Comparison of ENCODE assay signal across 1 cellular context in genomic region chr21:42526379-42526727, GRCh38.
A peak's percentile ranks its signal among the peaks of the same experiment; 100 is the strongest.
TF ChIP-seq lines count a peak whose summit lies in the region.

No MANE protein-coding gene starts in this region.

TF ChIP-seq in HepG2, 621 proteins besides CTCF, POLR2A, EP300 and RAD21 (continued from another document and continues in another):
- TF ChIP-seq ZNF503 (CRISPR knock-in tag; IDR thresholded peaks at IDR 0.05) (no peak), TCF7 (IDR thresholded peaks at IDR 0.05; ENCODE audit: low read depth) (no peak), ZNF367 (CRISPR knock-in tag; IDR thresholded peaks at IDR 0.05; ENCODE audit: borderline replicate concordance) (no peak), ZSCAN25 (CRISPR knock-in tag; IDR thresholded peaks at IDR 0.05) (no peak), ZFP1 (CRISPR knock-in tag; IDR thresholded peaks at IDR 0.05) (no peak), TBL1XR1 (IDR thresholded peaks at IDR 0.05; ENCODE audit: borderline replicate concordance, low read length, partially characterized antibody) (no peak), ZNF878 (CRISPR knock-in tag; IDR thresholded peaks at IDR 0.05) (no peak), ZNF737 (CRISPR knock-in tag; IDR thresholded peaks at IDR 0.05; ENCODE audit: borderline replicate concordance) (no peak), ZBTB44 (CRISPR knock-in tag; IDR thresholded peaks at IDR 0.05) (no peak), ZNF501 (CRISPR knock-in tag; IDR thresholded peaks at IDR 0.05) (0 out of 2 replicates have a peak, but pooled peaks have one; percentile 20), GTF2F1 (IDR thresholded peaks at IDR 0.05; ENCODE audit: low read length) (no peak), SAP130 (CRISPR knock-in tag; IDR thresholded peaks at IDR 0.05; ENCODE audit: low read depth) (no peak), CERS6 (CRISPR knock-in tag; IDR thresholded peaks at IDR 0.05) (no peak), ZBTB25 (CRISPR knock-in tag; IDR thresholded peaks at IDR 0.05) (no peak), AKAP8 (CRISPR knock-in tag; IDR thresholded peaks at IDR 0.05) (no peak), HDAC6 (IDR thresholded peaks at IDR 0.05; ENCODE audit: low read depth, low read length) (no peak), ZNF354B (CRISPR knock-in tag; IDR thresholded peaks at IDR 0.05) (no peak), NR3C1 (CRISPR knock-in tag; IDR thresholded peaks at IDR 0.05) (no peak), HNF4A (CRISPR knock-in tag; IDR thresholded peaks at IDR 0.05) (peak; percentile 86), UBTF (CRISPR knock-in tag; IDR thresholded peaks at IDR 0.05) (peak; percentile 58), FOXJ3 (CRISPR knock-in tag; IDR thresholded peaks at IDR 0.05; ENCODE audit: borderline replicate concordance) (no peak), ZSCAN31 (CRISPR knock-in tag; IDR thresholded peaks at IDR 0.05; ENCODE audit: low read depth) (no peak), MED1 (CRISPR knock-in tag; IDR thresholded peaks at IDR 0.05) (0 out of 2 replicates have a peak, but pooled peaks have one; percentile 23), ZNF207 (IDR thresholded peaks at IDR 0.05; ENCODE audit: borderline replicate concordance) (no peak), ZNF7 (CRISPR knock-in tag; IDR thresholded peaks at IDR 0.05) (no peak), TBX2 (CRISPR knock-in tag; IDR thresholded peaks at IDR 0.05; ENCODE audit: borderline replicate concordance) (0 out of 2 replicates have a peak, but pooled peaks have one; percentile 22), RBM39 (IDR thresholded peaks at IDR 0.05; ENCODE audit: low read depth, low read length, poor library complexity, severe bottlenecking) (peak; percentile 40), FOSL2 (CRISPR knock-in tag; IDR thresholded peaks at IDR 0.05) (no peak), THRA (CRISPR knock-in tag; IDR thresholded peaks at IDR 0.05; ENCODE audit: borderline replicate concordance) (no peak), NFKB2 (CRISPR knock-in tag; IDR thresholded peaks at IDR 0.05; ENCODE audit: borderline replicate concordance) (no peak; the same call in 1 of the 2 replicates), ZNF484 (CRISPR knock-in tag; IDR thresholded peaks at IDR 0.05; ENCODE audit: borderline replicate concordance, low read depth) (no peak), ZNF879 (CRISPR knock-in tag; IDR thresholded peaks at IDR 0.05) (no peak), TRAFD1 (CRISPR knock-in tag; IDR thresholded peaks at IDR 0.05; ENCODE audit: borderline replicate concordance) (no peak), SRSF4 (IDR thresholded peaks at IDR 0.05; ENCODE audit: low read depth, low read length, poor library complexity, severe bottlenecking) (no peak), ZNF33B (CRISPR knock-in tag; IDR thresholded peaks at IDR 0.05) (no peak), ZNF333 (CRISPR knock-in tag; IDR thresholded peaks at IDR 0.05; ENCODE audit: borderline replicate concordance) (no peak), ZNF276 (CRISPR knock-in tag; IDR thresholded peaks at IDR 0.05; ENCODE audit: low read depth) (no peak), THYN1 (CRISPR knock-in tag; IDR thresholded peaks at IDR 0.05; ENCODE audit: borderline replicate concordance, low read depth) (no peak), ZNF546 (CRISPR knock-in tag; conservative IDR thresholded peaks at IDR 0.05) (no peak), ARID5B (CRISPR knock-in tag; IDR thresholded peaks at IDR 0.05) (peak; percentile 63), JUNB (CRISPR knock-in tag; IDR thresholded peaks at IDR 0.05; ENCODE audit: borderline replicate concordance) (no peak), ZKSCAN5 (CRISPR knock-in tag; IDR thresholded peaks at IDR 0.05) (no peak), ATF1 (CRISPR knock-in tag; IDR thresholded peaks at IDR 0.05) (no peak), SUZ12 (IDR thresholded peaks at IDR 0.05; ENCODE audit: low read depth, low read length) (no peak), CREB1 (IDR thresholded peaks at IDR 0.05) (peak; percentile 48; the same call in 1 of the 2 replicates), CREB1 (CRISPR knock-in tag; IDR thresholded peaks at IDR 0.05) (no peak), XRCC5 (optimal IDR thresholded peaks at IDR 0.05; ENCODE audit: low read length) (peak; percentile 72), MTF1 (CRISPR knock-in tag; IDR thresholded peaks at IDR 0.05) (no peak), E2F2 (CRISPR knock-in tag; IDR thresholded peaks at IDR 0.05; ENCODE audit: borderline replicate concordance) (no peak)
